ENCODE assay signal across 7 cellular contexts in genomic region chr6:26204332-26205160, GRCh38.
DNase-seq lines count a peak whose midpoint lies in the region; ATAC-seq, FAIRE-seq and TF ChIP-seq lines count a peak whose summit lies in the region.

No MANE protein-coding gene starts in this region.

- DNase-seq in NCI-H2029 (lab: John Stamatoyannopoulos, UW) (peak; percentile 99), T1000 (lab: John Stamatoyannopoulos, UW) (peak; percentile 97), K562 (ENCODE audit: extremely low read depth in 1 of 4, low spot score in 3 of 4) (peak; percentile 85 to 99 (median 92)), iPS DF 6.9 (ENCODE audit: low read depth, low spot score) (peak; percentile 96), sigmoid colon (peak; percentile 99)

- TF ChIP-seq POLR2A in K562 (conservative IDR thresholded peaks at IDR 0.05) (peak; percentile 100), sigmoid colon (IDR thresholded peaks at IDR 0.05) (peak; percentile 99)

- peaks cover 81% of the 10 kb centered on the region for H3K79me2 ChIP-seq in K562 (ENCODE audit: control insufficient read depth, insufficient read depth, low read length)

- peak overlapping the region; percentile 93 to 98 for H3K9ac ChIP-seq in K562 (ENCODE audit: insufficient read depth in 1 of 2, low read depth in 2 of 2, low read length in 2 of 2)

- TSS peak; percentile 64 for BruUV-seq in K562 (replicated peaks; lab: Mats Ljungman, UMichigan)

- peak overlapping the region; percentile 9; the same call in 1 of the 2 replicates for H2AFZ ChIP-seq in K562 (ENCODE audit: low read depth, low read length)

- peak overlapping the region; percentile 99 for H3K27ac ChIP-seq in K562 (ENCODE audit: extremely low read depth, low read depth, low read length)
- no peak overlapping the region for H3K27ac ChIP-seq in iPS DF 6.9 (ENCODE audit: low read length)
- peak overlapping the region; percentile 95 to 98 (median 98) for H3K27ac ChIP-seq in sigmoid colon

- peak overlapping the region; percentile 57 for H3K4me3 ChIP-seq in K562
- H3K4me3 ChIP-seq in iPS DF 6.9 (ENCODE audit: low read length): peak overlapping the region; percentile 64
- peak overlapping the region; percentile 61 to 75 (median 65) for H3K4me3 ChIP-seq in sigmoid colon

- no peaks in the 10 kb centered on the region for H3K27me3 ChIP-seq in K562 (ENCODE audit: control insufficient read depth in 2 of 2, insufficient read depth in 2 of 2, low read length in 2 of 2)
- H3K27me3 ChIP-seq in iPS DF 6.9 (ENCODE audit: control insufficient read depth, insufficient read depth, low read length): no peaks in the 10 kb centered on the region
- no peaks in the 10 kb centered on the region for H3K27me3 ChIP-seq in sigmoid colon

- TF ChIP-seq RAD21 in K562 (CRISPR knock-in tag; conservative IDR thresholded peaks at IDR 0.05 in 1 of 2, IDR thresholded peaks at IDR 0.05 in 1 of 2): peak in 1 of 2 experiments; percentile 29; a peak in 2 of 4 replicates

- H3K4me1 ChIP-seq in K562 (replicated peaks in 1 of 2; ENCODE audit: control insufficient read depth in 2 of 2, insufficient read depth in 2 of 2, low read length in 2 of 2) (peaks cover 9 to 21% of the 10 kb centered on the region in 2 experiments; a peak in 4 of 5 replicates), iPS DF 6.9 (ENCODE audit: control insufficient read depth, insufficient read depth, low read length) (no peaks in the 10 kb centered on the region; the same call in 1 of the 2 replicates), sigmoid colon (peaks cover 0 to 29% (median 16%) of the 10 kb centered on the region in 4 donors)

- H3K9me1 ChIP-seq in K562 (ENCODE audit: control insufficient read depth, insufficient read depth, low read length): no peaks in the 10 kb centered on the region

- peak in 2 of 3 experiments; percentile 67 to 70; a peak in 5 of 6 replicates for TF ChIP-seq CTCF in K562 (IDR thresholded peaks at IDR 0.05 in 2 of 3, conservative IDR thresholded peaks at IDR 0.05 in 1 of 3; ENCODE audit: insufficient read depth in 2 of 3, low read depth in 1 of 3, low read length in 3 of 3)
- peak in 2 of 4 experiments; percentile 8 to 34 for TF ChIP-seq CTCF in sigmoid colon (IDR thresholded peaks at IDR 0.05)

- POLR2A ChIA-PET in K562 (lab: Yijun Ruan, JAX): interaction anchor here (0.5 to 16.5 kb wide), 41 partner anchors 9 to 1412 kb away, joined by 3 to 1095 read pairs (median 5); a partner anchor contains a TSS

- H3K9me3 ChIP-seq in K562 (replicated peaks; ENCODE audit: control insufficient read depth, insufficient read depth, low read depth, low read length): no peaks in the 10 kb centered on the region
- H3K9me3 ChIP-seq in iPS DF 6.9 (ENCODE audit: control insufficient read depth, insufficient read depth, low read length): no peaks in the 10 kb centered on the region
- H3K9me3 ChIP-seq in sigmoid colon: no peaks in the 10 kb centered on the region

- intact Hi-C loops in K562 (cut with micrococcal nuclease): loop anchor here (1.0 to 10.0 kb wide), 4 partner anchors 12 to 1630 kb away; a partner anchor contains a TSS
- intact Hi-C loops in sigmoid colon (cut with DNase I): loop anchor here (2.0 to 10.0 kb wide), 5 partner anchors 30 to 930 kb away; a partner anchor contains a TSS

- in situ Hi-C loops in K562 (cut with MboI): loop anchor here (25.0 kb wide), 1 partner anchor 1608 kb away; a partner anchor contains a TSS

- FAIRE-seq in K562 (lab: Jason Lieb, UNC): peak; percentile 94

- H3K36me3 ChIP-seq in K562 (ENCODE audit: control insufficient read depth, insufficient read depth, low read length) (peaks cover 7% of the 10 kb centered on the region; the same call in 1 of the 3 replicates), iPS DF 6.9 (ENCODE audit: control insufficient read depth, insufficient read depth, low read length) (no peaks in the 10 kb centered on the region), sigmoid colon (no peaks in the 10 kb centered on the region)

- ATAC-seq in GM18498 (IDR thresholded peaks at IDR 0.05; ENCODE audit: unreplicated experiment) (peak; percentile 54), HG02943 (IDR thresholded peaks at IDR 0.05; ENCODE audit: low read depth, unreplicated experiment) (peak; percentile 42), K562 (peak; percentile 67)

- peak overlapping the region; percentile 96 for H3K4me2 ChIP-seq in K562 (ENCODE audit: insufficient read depth, low read length)

- peaks cover 23% of the 10 kb centered on the region for H4K20me1 ChIP-seq in K562 (replicated peaks; ENCODE audit: control insufficient read depth, insufficient read depth, low read length)

- CTCF ChIA-PET in K562 (lab: Yijun Ruan, JAX; ENCODE audit: low intra/inter-chr PET ratio): interaction anchor here (0.7 to 1.5 kb wide), 2 partner anchors 80 to 82 kb away, joined by 3 to 4 read pairs; a partner anchor contains a TSS

- under 1% methylated on average over 53 of the region's 53 CpGs for WGBS in K562 (ENCODE audit: insufficient coverage, low coverage, missing lambda C conversion rate)
- WGBS in iPS DF 6.9 (ENCODE audit: insufficient coverage, insufficient read length): no CpG with 5 or more reads among the region's 53 CpGs
- WGBS in sigmoid colon, 2 donors: 0% methylated on average over 53 of the region's 53 CpGs

- peak; percentile 95 for TF ChIP-seq EP300 in K562 (IDR thresholded peaks at IDR 0.05; ENCODE audit: low read length)
- peak in 3 of 4 donors; percentile 67 to 81 (median 81) for TF ChIP-seq EP300 in sigmoid colon (IDR thresholded peaks at IDR 0.05)

TF ChIP-seq in K562, 482 proteins besides CTCF, POLR2A, EP300 and RAD21 (continues in another document):
- TF ChIP-seq TCF3 (CRISPR knock-in tag; IDR thresholded peaks at IDR 0.05): peak; percentile 74
- peak; percentile 100 for TF ChIP-seq SMAD1 (IDR thresholded peaks at IDR 0.05; ENCODE audit: low read depth, low read length, partially characterized antibody)
- peak; percentile 92 for TF ChIP-seq ZNF717 (CRISPR knock-in tag; IDR thresholded peaks at IDR 0.05)
- no peak for TF ChIP-seq DIDO1 (tag; IDR thresholded peaks at IDR 0.05; ENCODE audit: low read depth)
- peak; percentile 28 to 81; a peak in 3 of 4 replicates for TF ChIP-seq KDM1A (IDR thresholded peaks at IDR 0.05)
- peak; percentile 91 for TF ChIP-seq GTF2B (IDR thresholded peaks at IDR 0.05; ENCODE audit: extremely low read depth, insufficient read length)
- no peak for TF ChIP-seq FUS (optimal IDR thresholded peaks at IDR 0.05; ENCODE audit: low read depth, low read length)
- peak; percentile 84 for TF ChIP-seq ZBTB26 (CRISPR knock-in tag; IDR thresholded peaks at IDR 0.05)
- TF ChIP-seq THRA (IDR thresholded peaks at IDR 0.05): no peak
- TF ChIP-seq ZNF354B (CRISPR knock-in tag; IDR thresholded peaks at IDR 0.05): no peak
- peak in 1 of 2 experiments; percentile 85; a peak in 2 of 4 replicates for TF ChIP-seq KDM4B (IDR thresholded peaks at IDR 0.05; ENCODE audit: borderline replicate concordance in 2 of 2, low read depth in 1 of 2)
- TF ChIP-seq NFIC (IDR thresholded peaks at IDR 0.05): peak; percentile 80
- TF ChIP-seq NCOA4 (IDR thresholded peaks at IDR 0.05; ENCODE audit: partially characterized antibody): no peak
- TF ChIP-seq TSC22D4 (tag; IDR thresholded peaks at IDR 0.05): no peak
- TF ChIP-seq ZNF449 (CRISPR knock-in tag; IDR thresholded peaks at IDR 0.05): peak; percentile 87
- no peak for TF ChIP-seq SLC30A9 (CRISPR knock-in tag; IDR thresholded peaks at IDR 0.05)
- TF ChIP-seq SNAPC5 (CRISPR knock-in tag; IDR thresholded peaks at IDR 0.05): no peak
